In the genomic region with DNA sequence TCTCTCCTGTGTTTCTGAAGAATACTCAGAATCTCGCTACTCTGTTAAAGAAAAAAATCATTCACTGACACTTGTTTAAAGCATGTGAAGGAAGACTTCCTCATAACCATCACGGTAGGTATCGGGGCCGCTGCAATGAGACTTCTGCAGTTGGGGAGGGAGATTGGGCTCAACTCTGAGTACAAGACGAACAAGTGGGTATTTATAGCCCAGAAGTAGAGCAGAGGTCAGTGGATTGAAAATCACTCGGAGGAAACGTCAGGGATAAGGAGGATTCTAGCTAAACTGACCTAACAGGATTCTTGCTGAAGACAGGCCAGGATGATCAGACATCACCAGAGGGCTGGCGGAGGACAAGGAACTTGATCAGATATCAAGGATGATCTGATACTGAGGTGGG, we compare ENCODE assay signal across 14 cellular contexts. TPM values are rescaled to one million over a fixed set of nuclear protein-coding genes. Genes with fewer than 3 reads are reported as not detected.
DNase-seq lines count a peak whose midpoint lies in the region; TF ChIP-seq lines count a peak whose summit lies in the region.
"Had no signal": no experiment of that assay in that cellular context is flagged by ENCODE, and none has a peak within 500 bp of the region (broad histone marks: within the 10 kb centered on the region; RNA-seq: fewer than 3 reads in every experiment).

No MANE protein-coding gene starts in this region.

- 79% methylated on average over 7 of the region's 8 CpGs for WGBS in mesenchymal stem cell
- WGBS in testis, 2 donors, result 46 to 63% methylated on average over 8 of the region's 8 CpGs

- H4K8ac ChIP-seq in mesenchymal stem cell (ENCODE audit: low read length), result no peak overlapping the region

- peaks cover 15% of the 10 kb centered on the region for H3K4me1 ChIP-seq in mesenchymal stem cell (ENCODE audit: control insufficient read depth, insufficient read depth, low read depth, low read length)
- peaks cover 22% of the 10 kb centered on the region for H3K4me1 ChIP-seq in testis

- H3K27ac ChIP-seq in WERI-Rb-1, result peak overlapping the region; percentile 33
- no peak overlapping the region for H3K27ac ChIP-seq in mesenchymal stem cell (ENCODE audit: low read length, poor library complexity, severe bottlenecking)
- peak overlapping the region; percentile 17 to 62 for H3K27ac ChIP-seq in testis
- H3K27ac ChIP-seq: SJSA1 had no signal

- H3K14ac ChIP-seq in mesenchymal stem cell (ENCODE audit: low read length in 2 of 2), result no peak overlapping the region

- H2BK120ac ChIP-seq in mesenchymal stem cell (ENCODE audit: low read depth, low read length), result no peak overlapping the region

- no peaks in the 10 kb centered on the region for H3K27me3 ChIP-seq in WERI-Rb-1 (ENCODE audit: insufficient read depth, low read depth, severe bottlenecking)
- H3K27me3 ChIP-seq in mesenchymal stem cell (ENCODE audit: control insufficient read depth in 1 of 2, insufficient read depth in 1 of 2, low read length in 2 of 2), result no peaks in the 10 kb centered on the region
- no peaks in the 10 kb centered on the region for H3K27me3 ChIP-seq in testis
- H3K27me3 ChIP-seq: BE2C, SJSA1, transverse colon had no signal

- no peak overlapping the region for H4K91ac ChIP-seq in mesenchymal stem cell (ENCODE audit: low read length)

- no peak overlapping the region for H3K23ac ChIP-seq in mesenchymal stem cell (ENCODE audit: low read length in 2 of 2)

- H2AK5ac ChIP-seq in mesenchymal stem cell (ENCODE audit: low read length, severe bottlenecking), result no peak overlapping the region

- no peak overlapping the region for H3K18ac ChIP-seq in mesenchymal stem cell (ENCODE audit: low read depth in 1 of 2, low read length in 2 of 2)

- H3K4ac ChIP-seq in mesenchymal stem cell (ENCODE audit: low read depth in 1 of 2, low read length in 2 of 2), result no peak overlapping the region

- no peak overlapping the region for H3K4me3 ChIP-seq in WERI-Rb-1 (ENCODE audit: low read depth, low read length)
- no peak overlapping the region for H3K4me3 ChIP-seq in fibroblast of mammary gland (ENCODE audit: control insufficient read depth, low read depth, low read length)
- H3K4me3 ChIP-seq in mesenchymal stem cell (ENCODE audit: insufficient read depth in 1 of 2, low read depth in 1 of 2, low read length in 2 of 2), result no peak overlapping the region
- no peak overlapping the region for H3K4me3 ChIP-seq in testis
- H3K4me3 ChIP-seq: SJSA1, skin epidermis, transverse colon had no signal

- no peak overlapping the region for H2AFZ ChIP-seq in mesenchymal stem cell (ENCODE audit: low read depth, low read length)

- H3K79me1 ChIP-seq in mesenchymal stem cell (replicated peaks; ENCODE audit: low read length, poor library complexity, severe bottlenecking), result peaks cover 1% of the 10 kb centered on the region

- no peak overlapping the region for H2BK12ac ChIP-seq in mesenchymal stem cell (ENCODE audit: low read length in 2 of 2)

- H3K9ac ChIP-seq in mesenchymal stem cell (ENCODE audit: low read length), result peak overlapping the region; percentile 32

- H3K36me3 ChIP-seq in WERI-Rb-1 (no peaks in the 10 kb centered on the region), mesenchymal stem cell (ENCODE audit: control insufficient read depth in 1 of 2, insufficient read depth in 2 of 2, low read depth in 1 of 2, low read length in 2 of 2) (peaks cover 5 to 21% of the 10 kb centered on the region in 2 experiments), testis (ENCODE audit: low read depth, missing control alignments) (no peaks in the 10 kb centered on the region)
- H3K36me3 ChIP-seq: BE2C, transverse colon had no signal

- TF ChIP-seq CTCF in WERI-Rb-1 (IDR thresholded peaks at IDR 0.05; ENCODE audit: low read depth, low read length), result no peak
- no peak for TF ChIP-seq CTCF in fibroblast of mammary gland (conservative IDR thresholded peaks at IDR 0.05; ENCODE audit: control insufficient read depth, insufficient read depth, low read depth, low read length)
- TF ChIP-seq CTCF in testis (IDR thresholded peaks at IDR 0.05), result no peak

- DNase-seq in WERI-Rb-1, result no peak
- peak; percentile 10 for DNase-seq in fibroblast of mammary gland (ENCODE audit: low read depth)
- no peak for DNase-seq in mesenchymal stem cell
- no peak for DNase-seq in testis
- DNase-seq in NCI-H82 treated with DMSO at 0.1 percent for 48 hours (lab: John Stamatoyannopoulos, UW; ENCODE audit: unreplicated experiment), result no peak
- DNase-seq in hippocampal formation (lab: John Stamatoyannopoulos, UW), result no peak
- no peak for DNase-seq in DMS79 (lab: John Stamatoyannopoulos, UW)
- DNase-seq in NCI-H748 (lab: John Stamatoyannopoulos, UW; ENCODE audit: unreplicated experiment), result no peak
- DNase-seq: activated gamma-delta T cell, occipital lobe had no signal

- intact Hi-C loops in testis (cut with DNase I; ENCODE audit: low total_unique reads), result no loop called here

- no peak overlapping the region for H2BK15ac ChIP-seq in mesenchymal stem cell (ENCODE audit: low read depth, poor library complexity, severe bottlenecking)

- H2BK5ac ChIP-seq in mesenchymal stem cell (ENCODE audit: low read depth, low read length, poor library complexity, severe bottlenecking), result no peak overlapping the region

- TF ChIP-seq POLR2A in testis (IDR thresholded peaks at IDR 0.05), result no peak

- H3K9me3 ChIP-seq in WERI-Rb-1 (ENCODE audit: severe bottlenecking), result no peaks in the 10 kb centered on the region
- no peaks in the 10 kb centered on the region for H3K9me3 ChIP-seq in mesenchymal stem cell (ENCODE audit: control insufficient read depth, low read length)
- H3K9me3 ChIP-seq in testis, result no peaks in the 10 kb centered on the region
- H3K9me3 ChIP-seq: BE2C, transverse colon had no signal

- no peak overlapping the region for H3K4me2 ChIP-seq in mesenchymal stem cell (ENCODE audit: low read length, poor library complexity, severe bottlenecking)

RNA-seq across cellular contexts. Expression of gene ITPRIP, which starts 33.3 kb away (rescaled TPM):
- 13.8 TPM for polyA plus RNA-seq in mesenchymal stem cell (2013, experiment 1 of 2)
- polyA plus RNA-seq in mesenchymal stem cell (2013, experiment 2 of 2), result 13.9 TPM
- 10 to 100 TPM; 21.6 to 29.5 TPM for total RNA-seq in testis
- polyA plus RNA-seq in testis (ENCODE audit: insufficient read depth, low read depth, low replicate concordance), result 21.5 TPM

RNA-seq across cellular contexts. Expression of gene GSTO2, which starts 35.9 kb away (rescaled TPM):
- polyA plus RNA-seq in mesenchymal stem cell (2013, experiment 1 of 2), result 2.3 TPM
- 1.9 TPM for polyA plus RNA-seq in mesenchymal stem cell (2013, experiment 2 of 2)
- 10 to 100 TPM; 28.9 to 51.7 TPM for total RNA-seq in testis
- 53.7 TPM for polyA plus RNA-seq in testis (ENCODE audit: insufficient read depth, low read depth, low replicate concordance)

RNA-seq across cellular contexts. Expression of gene CFAP58, which starts 48.7 kb away (rescaled TPM):
- polyA plus RNA-seq in mesenchymal stem cell (2013, experiment 1 of 2), result 0.12 TPM
- polyA plus RNA-seq in mesenchymal stem cell (2013, experiment 2 of 2), result 0.11 TPM
- 10 to 100 TPM; 10.1 to 14.6 TPM for total RNA-seq in testis
- polyA plus RNA-seq in testis (ENCODE audit: insufficient read depth, low read depth, low replicate concordance), result 16.3 TPM

RNA-seq across cellular contexts. Expression of gene GSTO1, which starts 50.2 kb away (rescaled TPM):
- 324 TPM for polyA plus RNA-seq in mesenchymal stem cell (2013, experiment 1 of 2)
- polyA plus RNA-seq in mesenchymal stem cell (2013, experiment 2 of 2), result 340 TPM
- 10 to 100 TPM in 1 of 2 donors, 1 to 10 TPM in 1; 10.0 to 16.4 TPM for total RNA-seq in testis
- polyA plus RNA-seq in testis (ENCODE audit: insufficient read depth, low read depth, low replicate concordance), result 35.2 TPM
